Comparison of ENCODE assay signal across 12 cellular contexts in the genomic region with DNA sequence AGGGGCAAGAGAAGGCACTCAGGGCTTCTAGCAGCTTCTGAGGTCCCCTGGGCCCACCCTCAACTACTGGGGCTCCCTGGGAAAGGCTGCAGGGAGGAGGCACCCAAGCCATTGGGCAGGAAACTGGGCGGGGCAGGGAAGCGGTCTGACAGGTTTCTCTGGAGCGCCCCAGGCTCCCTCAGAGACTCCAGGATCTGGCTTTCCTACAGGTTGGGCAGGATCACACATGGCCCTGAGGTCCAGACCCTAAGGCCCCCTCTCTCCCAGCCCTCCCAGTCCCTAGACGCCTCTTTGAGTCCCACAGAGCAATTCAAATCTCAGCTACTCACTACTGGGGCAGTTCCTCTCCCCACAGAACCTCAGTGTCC. TPM values are rescaled to one million over a fixed set of nuclear protein-coding genes. Genes with fewer than 3 reads are reported as not detected.
DNase-seq lines count a peak whose midpoint lies in the region; ATAC-seq, FAIRE-seq and TF ChIP-seq lines count a peak whose summit lies in the region.
"Had no signal": no experiment of that assay in that cellular context is flagged by ENCODE, and none has a peak within 500 bp of the region (broad histone marks: within the 10 kb centered on the region; RNA-seq: fewer than 3 reads in every experiment).

No MANE protein-coding gene starts in this region.

- DNase-seq in GM12864 (ENCODE audit: low read depth): no peak
- DNase-seq in NCI-H526 treated with DMSO at 0.1 percent for 48 hours (lab: John Stamatoyannopoulos, UW): peak; percentile 36
- peak; percentile 84 for DNase-seq in hepatocyte (ENCODE audit: low spot score)
- DNase-seq in prostate gland (ENCODE audit: low spot score): peak; percentile 88
- DNase-seq in NCI-H82 treated with DMSO at 0.1 percent for 48 hours (lab: John Stamatoyannopoulos, UW; ENCODE audit: unreplicated experiment): no peak
- DNase-seq in testis: no peak
- DNase-seq in frontal cortex (ENCODE audit: low spot score in 2 of 2): no peak
- DNase-seq: activated CD4-positive, alpha-beta T cell treated with anti-CD3 and anti-CD28 coated beads for 48 hours; activated naive CD4-positive, alpha-beta T cell had no signal

- intact Hi-C loops in prostate gland (cut with DNase I): no loop called here
- intact Hi-C loops in testis (cut with DNase I; ENCODE audit: low total_unique reads): no loop called here

- H3K79me2 ChIP-seq in hepatocyte: peaks cover 77% of the 10 kb centered on the region

- H2AFZ ChIP-seq in hepatocyte: no peak overlapping the region

- FAIRE-seq in frontal cortex (lab: Jason Lieb, UNC): no peak
- FAIRE-seq: colon had no signal

- H3K27me3 ChIP-seq in hepatocyte (no peaks in the 10 kb centered on the region), prostate gland (replicated peaks; ENCODE audit: insufficient read depth) (no peaks in the 10 kb centered on the region), testis (no peaks in the 10 kb centered on the region)

- ATAC-seq in GM21423 (IDR thresholded peaks at IDR 0.05; ENCODE audit: unreplicated experiment): no peak

- H3K4me2 ChIP-seq in hepatocyte: peak overlapping the region; percentile 67

- no peaks in the 10 kb centered on the region for H3K9me2 ChIP-seq in hepatocyte (replicated peaks; ENCODE audit: insufficient read depth)

- no peaks in the 10 kb centered on the region for H3K36me3 ChIP-seq in hepatocyte (replicated peaks; ENCODE audit: insufficient read depth, low read depth)
- H3K36me3 ChIP-seq in prostate gland: peaks cover 7 to 16% of the 10 kb centered on the region in 2 donors
- H3K36me3 ChIP-seq in testis (ENCODE audit: low read depth, missing control alignments): no peaks in the 10 kb centered on the region

- TF ChIP-seq POLR2A in prostate gland (IDR thresholded peaks at IDR 0.05) (no peak), testis (IDR thresholded peaks at IDR 0.05) (no peak)

- TF ChIP-seq CTCF in GM12864 (IDR thresholded peaks at IDR 0.05; ENCODE audit: low read depth, low read length, missing control alignments) (no peak), hepatocyte (IDR thresholded peaks at IDR 0.05; ENCODE audit: poor library complexity) (no peak), prostate gland (IDR thresholded peaks at IDR 0.05) (peak in 1 of 4 experiments; percentile 28), testis (IDR thresholded peaks at IDR 0.05) (no peak)

- H3K9me3 ChIP-seq in hepatocyte (ENCODE audit: low read depth): no peaks in the 10 kb centered on the region
- no peaks in the 10 kb centered on the region for H3K9me3 ChIP-seq in prostate gland
- H3K9me3 ChIP-seq in testis: no peaks in the 10 kb centered on the region

- H3K4me1 ChIP-seq in hepatocyte (ENCODE audit: insufficient read depth) (peaks cover 47% of the 10 kb centered on the region), prostate gland (replicated peaks) (peaks cover 48% of the 10 kb centered on the region), testis (peaks cover 5% of the 10 kb centered on the region)

- 60% methylated on average over 4 of the region's 4 CpGs for WGBS in hepatocyte (ENCODE audit: low lambda C conversion rate, missing lambda C conversion rate)
- 39% methylated on average over 2 of the region's 4 CpGs for WGBS in prostate gland
- WGBS in testis, 2 donors: 75 to 96% methylated on average over 2 to 4 of the region's 4 CpGs

- H3K27ac ChIP-seq in hepatocyte: peak overlapping the region; percentile 94
- H3K27ac ChIP-seq in prostate gland: peak overlapping the region; percentile 83 to 88
- H3K27ac ChIP-seq in testis: no peak overlapping the region

- H3K4me3 ChIP-seq in GM12864 (ENCODE audit: low read depth, low read length) (peak overlapping the region; percentile 87), hepatocyte (no peak overlapping the region), prostate gland (no peak overlapping the region), testis (no peak overlapping the region)

- peaks cover 83% of the 10 kb centered on the region for H4K20me1 ChIP-seq in hepatocyte (ENCODE audit: insufficient read depth, poor library complexity, severe bottlenecking)

RNA-seq across cellular contexts. Expression of gene JUP, which starts 14.3 kb away (rescaled TPM):
- total RNA-seq in hepatocyte (162 and 209 TPM in 2 replicates), prostate gland (100 to 1,000 TPM; 146 to 266 TPM), testis (10 to 100 TPM; 36.8 to 38.9 TPM), frontal cortex (33.8 TPM)
- polyA plus RNA-seq in hepatocyte (191 and 214 TPM in 2 replicates), testis (ENCODE audit: insufficient read depth, low read depth, low replicate concordance) (22.5 TPM)

RNA-seq across cellular contexts. Expression of gene HAP1, which starts 37.8 kb away (rescaled TPM):
- total RNA-seq in hepatocyte (0.03 and 0.08 TPM in 2 replicates), prostate gland (1 to 10 TPM in 1 of 2 donors, under 1 TPM in 1; 0.55 to 3.6 TPM), testis (1 to 10 TPM; 2.9 to 5.3 TPM), frontal cortex (under 0.01 TPM)
- polyA plus RNA-seq in hepatocyte (0.18 and 0.44 TPM in 2 replicates), testis (ENCODE audit: insufficient read depth, low read depth, low replicate concordance) (1.9 TPM)
- polyA plus RNA-seq: IgD-negative memory B cell had no signal

RNA-seq across cellular contexts. Expression of gene P3H4, which starts 39.5 kb away (rescaled TPM):
- 62.6 and 66.2 TPM in 2 replicates for total RNA-seq in hepatocyte
- 109 and 110 TPM in 2 replicates for polyA plus RNA-seq in hepatocyte
- total RNA-seq in prostate gland: 10 to 100 TPM; 15.8 to 19.6 TPM
- 10 to 100 TPM in 1 of 2 donors, 1 to 10 TPM in 1; 9.9 to 13.9 TPM for total RNA-seq in testis
- polyA plus RNA-seq in testis (ENCODE audit: insufficient read depth, low read depth, low replicate concordance): 6.9 TPM
- total RNA-seq in frontal cortex: 10.2 TPM

RNA-seq across cellular contexts. Expression of gene FKBP10, which starts 40.6 kb away (rescaled TPM):
- total RNA-seq in hepatocyte (239 and 290 TPM in 2 replicates), prostate gland (10 to 100 TPM; 24.5 to 50.2 TPM), testis (10 to 100 TPM; 31.4 to 36.5 TPM), frontal cortex (9.0 TPM)
- polyA plus RNA-seq in hepatocyte (88.0 and 92.0 TPM in 2 replicates), testis (ENCODE audit: insufficient read depth, low read depth, low replicate concordance) (37.8 TPM)
- polyA plus RNA-seq: IgD-negative memory B cell had no signal

Comparison
In these comparisons a context has a peak if more than half of its experiments do, and no peak if none do; other contexts are left out.
1. DNase-seq: peak in NCI-H526 treated with DMSO at 0.1 percent for 48 hours (single experiment), hepatocyte (single experiment) and prostate gland (single experiment); none in GM12864 (single experiment), NCI-H82 treated with DMSO at 0.1 percent for 48 hours (single experiment), testis (single experiment) and frontal cortex (0 of 2).
2. H3K27ac ChIP-seq: peak in hepatocyte (single experiment) and prostate gland (2 of 2); none in testis (0 of 2).